Comparison of ENCODE assay signal across 26 cellular contexts in genomic region chr2:225437319-225437718, GRCh38. TPM values are rescaled to one million over a fixed set of nuclear protein-coding genes. Genes with fewer than 3 reads are reported as not detected.
DNase-seq lines count a peak whose midpoint lies in the region; ATAC-seq, FAIRE-seq and TF ChIP-seq lines count a peak whose summit lies in the region.
"Had no signal": no experiment of that assay in that cellular context is flagged by ENCODE, and none has a peak within 500 bp of the region (broad histone marks: within the 10 kb centered on the region; RNA-seq: fewer than 3 reads in every experiment).

No MANE protein-coding gene starts in this region.

- no peak for TF ChIP-seq RAD21 in GM12878 (IDR thresholded peaks at IDR 0.05; ENCODE audit: insufficient read depth, low read depth, low read length)

- no peaks in the 10 kb centered on the region for H3K36me3 Mint-ChIP-seq in osteocyte (ENCODE audit: unreplicated experiment)
- H3K36me3 Mint-ChIP-seq: CD14-positive monocyte; CD8-positive, alpha-beta memory T cell had no signal

- WGBS in GM12878 (ENCODE audit: insufficient coverage, insufficient replicate concordance, low lambda C conversion rate, missing lambda C conversion rate): 56% methylated on average over 1 of the region's 1 CpG
- WGBS in suprapubic skin: 84% methylated on average over 1 of the region's 1 CpG

- no peaks in the 10 kb centered on the region for H3K4me1 Mint-ChIP-seq in osteocyte (ENCODE audit: unreplicated experiment)
- H3K4me1 Mint-ChIP-seq: CD14-positive monocyte; CD8-positive, alpha-beta memory T cell had no signal

- CTCF ChIA-PET in GM12878 (lab: Yijun Ruan, JAX): no interaction called here

- DNase-seq in GM12865 (ENCODE audit: low read depth) (peak; percentile 9), MM.1S (peak; percentile 14), GM12878 (ENCODE audit: low read depth, low spot score) (peak; percentile 35), NCI-H524 treated with DMSO at 0.1 percent for 48 hours (lab: John Stamatoyannopoulos, UW) (no peak), osteocyte (ENCODE audit: extremely low spot score, unreplicated experiment) (no peak), suprapubic skin (ENCODE audit: low spot score in 2 of 2) (no peak)
- DNase-seq: 8988T; ACHN; AML-193; BE2C; CD4-positive, alpha-beta T cell; CD8-positive, alpha-beta memory T cell; DMS 273 treated with DMSO at 0.1 percent for 48 hours; DMS79; EL; GDM1; GM23248; H7; HCEC 1CT had no signal

- H3K79me2 ChIP-seq in MM.1S (ENCODE audit: low read length) (no peaks in the 10 kb centered on the region), GM12878 (ENCODE audit: control insufficient read depth, insufficient read depth, low read length) (no peaks in the 10 kb centered on the region)

- peaks cover 7% of the 10 kb centered on the region for H3K27me3 Mint-ChIP-seq in osteocyte (ENCODE audit: unreplicated experiment)

- intact Hi-C loops in GM12878 (cut with micrococcal nuclease; ENCODE audit: unreplicated experiment): no loop called here

- in situ Hi-C loops in GM12878 (cut with MboI): no loop called here

- TF ChIP-seq POLR2A in GM12878 (IDR thresholded peaks at IDR 0.05; ENCODE audit: low read depth, low read length) (no peak), GM18505 (IDR thresholded peaks at IDR 0.05; ENCODE audit: borderline replicate concordance, extremely low read depth, insufficient read depth, insufficient read length) (no peak), suprapubic skin (IDR thresholded peaks at IDR 0.05) (no peak)

- no peaks in the 10 kb centered on the region for H3K9me3 Mint-ChIP-seq in osteocyte (ENCODE audit: unreplicated experiment)
- H3K9me3 Mint-ChIP-seq: CD4-positive, alpha-beta T cell had no signal

- H3F3A ChIP-seq in MM.1S (ENCODE audit: insufficient read depth, low read length): peaks cover 8% of the 10 kb centered on the region

- no peak for FAIRE-seq in GM12878 (lab: Jason Lieb, UNC)
- FAIRE-seq: A549, D721Med, GM18507, H1 had no signal

- no peak overlapping the region for H3K4me3 ChIP-seq in GM12865 (ENCODE audit: low read depth, low read length)
- H3K4me3 ChIP-seq in MM.1S (ENCODE audit: low read length): no peak overlapping the region
- no peak overlapping the region for H3K4me3 ChIP-seq in GM12878
- H3K4me3 ChIP-seq in suprapubic skin: no peak overlapping the region
- H3K4me3 ChIP-seq: A549; BLaER1 treated with 17β-estradiol and CSF1 and Interleukin-3, amounts not matched to agents 10 nM and 100 nM; GM23248 had no signal

- ATAC-seq in GM12878 (peak; percentile 88), GM18505 (IDR thresholded peaks at IDR 0.05; ENCODE audit: unreplicated experiment) (no peak)
- ATAC-seq: A549 had no signal

- BruUV-seq in GM12878 (replicated peaks; lab: Mats Ljungman, UMichigan): no TSS peak

- TF ChIP-seq CTCF in GM12865 (IDR thresholded peaks at IDR 0.05; ENCODE audit: insufficient read depth, low read depth, low read length, missing control alignments) (no peak), MM.1S (IDR thresholded peaks at IDR 0.05; ENCODE audit: low read length) (no peak), GM12878 (IDR thresholded peaks at IDR 0.05 in 2 of 3, conservative IDR thresholded peaks at IDR 0.05 in 1 of 3; ENCODE audit: control insufficient read depth in 2 of 3, extremely low read depth in 1 of 3, insufficient read depth in 1 of 3, low read depth in 3 of 3, low read length in 3 of 3) (no peak), osteocyte (IDR thresholded peaks at IDR 0.05) (no peak), suprapubic skin (IDR thresholded peaks at IDR 0.05) (no peak)

- POLR2A ChIA-PET in GM12878 (lab: Charles Lee): interaction anchor here (1.2 kb wide), 1 partner anchor 21 kb away, joined by 4 read pairs; no protein-coding TSS in a partner anchor

- H3K4me3 Mint-ChIP-seq in osteocyte (ENCODE audit: unreplicated experiment): no peak overlapping the region
- H3K4me3 Mint-ChIP-seq: CD14-positive monocyte; CD4-positive, alpha-beta T cell; CD8-positive, alpha-beta memory T cell had no signal

- no peaks in the 10 kb centered on the region for H3K9me3 ChIP-seq in MM.1S (replicated peaks; ENCODE audit: insufficient read depth, low read length)
- H3K9me3 ChIP-seq in GM12878 (replicated peaks; ENCODE audit: control insufficient read depth, insufficient read depth, low read length): no peaks in the 10 kb centered on the region
- no peaks in the 10 kb centered on the region for H3K9me3 ChIP-seq in suprapubic skin
- H3K9me3 ChIP-seq: A549, BE2C had no signal

- H3K9ac ChIP-seq in MM.1S (ENCODE audit: low read length) (no peak overlapping the region), GM12878 (ENCODE audit: control insufficient read depth, insufficient read depth, low read length) (no peak overlapping the region)
- H3K9ac ChIP-seq: BLaER1 treated with 17β-estradiol and CSF1 and Interleukin-3, amounts not matched to agents 10 nM and 100 nM; GM23248 had no signal

- peak overlapping the region; percentile 33; the same call in 1 of the 2 replicates for H3K4me2 ChIP-seq in MM.1S (ENCODE audit: low read depth, low read length)
- 0 out of 2 replicates have a peak overlapping the region, but pooled peaks have one; percentile 17 for H3K4me2 ChIP-seq in GM12878 (ENCODE audit: control insufficient read depth, insufficient read depth)
- H3K4me2 ChIP-seq: A549; BLaER1 treated with 17β-estradiol and CSF1 and Interleukin-3, amounts not matched to agents 10 nM and 100 nM had no signal

- H4K20me1 ChIP-seq in MM.1S (ENCODE audit: insufficient read depth, low read length) (no peaks in the 10 kb centered on the region), GM12878 (ENCODE audit: control insufficient read depth, insufficient read depth) (no peaks in the 10 kb centered on the region)
- H4K20me1 ChIP-seq: BLaER1 treated with 17β-estradiol and CSF1 and Interleukin-3, amounts not matched to agents 10 nM and 100 nM had no signal

- H3K4me1 ChIP-seq in MM.1S (ENCODE audit: low read length) (peaks cover 13% of the 10 kb centered on the region), GM12878 (ENCODE audit: control insufficient read depth, insufficient read depth, low read length) (no peaks in the 10 kb centered on the region), suprapubic skin (no peaks in the 10 kb centered on the region)
- H3K4me1 ChIP-seq: A549 had no signal

- TF ChIP-seq EP300 in GM12878 (IDR thresholded peaks at IDR 0.05; ENCODE audit: borderline replicate concordance in 1 of 2, control insufficient read depth in 1 of 2, low read depth in 2 of 2, low read length in 2 of 2) (no peak), suprapubic skin (IDR thresholded peaks at IDR 0.05) (no peak)

- H3K27ac Mint-ChIP-seq in osteocyte (ENCODE audit: unreplicated experiment): no peak overlapping the region
- H3K27ac Mint-ChIP-seq: CD14-positive monocyte; CD4-positive, alpha-beta T cell; CD8-positive, alpha-beta memory T cell had no signal

- H3K27me3 ChIP-seq in MM.1S (replicated peaks; ENCODE audit: insufficient read depth, low read length) (no peaks in the 10 kb centered on the region), GM12878 (replicated peaks in 1 of 2; ENCODE audit: control insufficient read depth in 2 of 2, insufficient read depth in 2 of 2, low read length in 1 of 2) (no peaks in the 10 kb centered on the region), suprapubic skin (no peaks in the 10 kb centered on the region)
- H3K27me3 ChIP-seq: BE2C; BLaER1 treated with 17β-estradiol and CSF1 and Interleukin-3, amounts not matched to agents 10 nM and 100 nM had no signal

- SMC1A ChIA-PET in GM12878 (lab: Charles Lee; ENCODE audit: uncharacterized antibody, unreplicated experiment): interaction anchor here (0.9 to 1.1 kb wide), 4 partner anchors 11 to 222 kb away, joined by 3 to 5 read pairs (median 4); no protein-coding TSS in a partner anchor

- H3K27ac ChIP-seq in MM.1S (ENCODE audit: low read length) (no peak overlapping the region; the same call in 1 of the 2 replicates), GM12878 (ENCODE audit: control insufficient read depth, insufficient read depth) (no peak overlapping the region), suprapubic skin (no peak overlapping the region)
- H3K27ac ChIP-seq: A549; BLaER1 treated with 17β-estradiol and CSF1 and Interleukin-3, amounts not matched to agents 10 nM and 100 nM; GM23248 had no signal

- H2AFZ ChIP-seq in MM.1S (ENCODE audit: low read length) (0 out of 2 replicates have a peak overlapping the region, but pooled peaks have one; percentile 4), GM12878 (ENCODE audit: control insufficient read depth, low read depth, low read length) (no peak overlapping the region)
- H2AFZ ChIP-seq: GM23248 had no signal

- RAD21 ChIA-PET in GM12878 (lab: Charles Lee; ENCODE audit: unreplicated experiment): interaction anchor here (0.7 to 1.0 kb wide), 2 partner anchors 121 to 425 kb away, joined by 3 read pairs; no protein-coding TSS in a partner anchor

- no peaks in the 10 kb centered on the region for H3K9me2 ChIP-seq in MM.1S (replicated peaks; ENCODE audit: insufficient read depth, low read length)

- H3K36me3 ChIP-seq in MM.1S (replicated peaks; ENCODE audit: insufficient read depth, low read length) (no peaks in the 10 kb centered on the region), GM12878 (ENCODE audit: control insufficient read depth in 2 of 2, insufficient read depth in 2 of 2, low read length in 1 of 2) (no peaks in the 10 kb centered on the region), suprapubic skin (no peaks in the 10 kb centered on the region)
- H3K36me3 ChIP-seq: BE2C; BLaER1 treated with 17β-estradiol and CSF1 and Interleukin-3, amounts not matched to agents 10 nM and 100 nM had no signal

TF ChIP-seq in GM12878, 131 proteins besides CTCF, POLR2A, EP300 and RAD21 (continues in another document):
- TF ChIP-seq FOXK2 (IDR thresholded peaks at IDR 0.05) (no peak), STAT3 (IDR thresholded peaks at IDR 0.05; ENCODE audit: low read depth, low read length) (no peak), ATF7 (IDR thresholded peaks at IDR 0.05; ENCODE audit: low read depth) (peak; percentile 41; the same call in 1 of the 2 replicates)

RNA-seq across cellular contexts. Expression of gene NYAP2, which starts 37.8 kb away (rescaled TPM):
- not detected in 2 replicates for total RNA-seq in GM12878 (2013; cell fraction: nucleolus; rRNA removed)
- total RNA-seq in GM12878 (2014; rRNA removed) (not detected in 2 replicates), GM12878 (2014; rRNA removed; fragmentation: Illumina TruSeq; extraction: Trizol) (not detected in 2 replicates), GM12878 (2021) (not detected in 2 replicates), osteocyte (not detected in 2 replicates), suprapubic skin (under 1 TPM in 1 of 4 donors, not detected in 3; 0.11 TPM)
- not detected for polyA plus RNA-seq in GM12878 (2011; ENCODE audit: low read depth)
- polyA plus RNA-seq in GM12878 (2011; rRNA removed) (0.03 TPM in 1 of 2 replicates, not detected in the other), GM12878 (2014; fragmentation: Illumina TruSeq; extraction: Trizol) (not detected in 2 replicates), GM12878 (2014; fragmentation: Nextera tagmentation; extraction: Ambion mirVana) (not detected), GM12878 (2014; rRNA removed) (not detected in 2 replicates), GM12878 (2016; fragmentation: Nextera tagmentation; extraction: Ambion mirVana) (not detected)
- polyA plus RNA-seq in GM12878 (2011; cell fraction: cytosol; rRNA removed): not detected in 2 replicates
- 0.03 TPM in 2 replicates for polyA plus RNA-seq in GM12878 (2011; cell fraction: nucleus; rRNA removed)
- polyA plus RNA-seq in GM12878 (2012): not detected in 2 replicates
- not detected in 2 replicates for polyA minus RNA-seq in GM12878 (2011; rRNA and poly(A)+ RNA removed)
- polyA minus RNA-seq in GM12878 (2011; cell fraction: cytosol; rRNA and poly(A)+ RNA removed): not detected in 2 replicates
- polyA minus RNA-seq in GM12878 (2011; cell fraction: nucleus; rRNA and poly(A)+ RNA removed): not detected in 2 replicates
- total RNA-seq: CD4-positive, alpha-beta T cell; CD8-positive, alpha-beta memory T cell; GM23248; H1; H7 had no signal
- polyA plus RNA-seq: CD14-positive monocyte; CD8-positive, alpha-beta memory T cell; GM23248; H1 had no signal

Comparison
In these comparisons a context has a peak if more than half of its experiments do, and no peak if none do; other contexts are left out.
1. DNase-seq: peak in GM12865 (single experiment), MM.1S (single experiment) and GM12878 (single experiment); none in NCI-H524 treated with DMSO at 0.1 percent for 48 hours (single experiment), osteocyte (single experiment) and suprapubic skin (0 of 2).